Comparison of ENCODE assay signal across 2 cellular contexts in the genomic region with DNA sequence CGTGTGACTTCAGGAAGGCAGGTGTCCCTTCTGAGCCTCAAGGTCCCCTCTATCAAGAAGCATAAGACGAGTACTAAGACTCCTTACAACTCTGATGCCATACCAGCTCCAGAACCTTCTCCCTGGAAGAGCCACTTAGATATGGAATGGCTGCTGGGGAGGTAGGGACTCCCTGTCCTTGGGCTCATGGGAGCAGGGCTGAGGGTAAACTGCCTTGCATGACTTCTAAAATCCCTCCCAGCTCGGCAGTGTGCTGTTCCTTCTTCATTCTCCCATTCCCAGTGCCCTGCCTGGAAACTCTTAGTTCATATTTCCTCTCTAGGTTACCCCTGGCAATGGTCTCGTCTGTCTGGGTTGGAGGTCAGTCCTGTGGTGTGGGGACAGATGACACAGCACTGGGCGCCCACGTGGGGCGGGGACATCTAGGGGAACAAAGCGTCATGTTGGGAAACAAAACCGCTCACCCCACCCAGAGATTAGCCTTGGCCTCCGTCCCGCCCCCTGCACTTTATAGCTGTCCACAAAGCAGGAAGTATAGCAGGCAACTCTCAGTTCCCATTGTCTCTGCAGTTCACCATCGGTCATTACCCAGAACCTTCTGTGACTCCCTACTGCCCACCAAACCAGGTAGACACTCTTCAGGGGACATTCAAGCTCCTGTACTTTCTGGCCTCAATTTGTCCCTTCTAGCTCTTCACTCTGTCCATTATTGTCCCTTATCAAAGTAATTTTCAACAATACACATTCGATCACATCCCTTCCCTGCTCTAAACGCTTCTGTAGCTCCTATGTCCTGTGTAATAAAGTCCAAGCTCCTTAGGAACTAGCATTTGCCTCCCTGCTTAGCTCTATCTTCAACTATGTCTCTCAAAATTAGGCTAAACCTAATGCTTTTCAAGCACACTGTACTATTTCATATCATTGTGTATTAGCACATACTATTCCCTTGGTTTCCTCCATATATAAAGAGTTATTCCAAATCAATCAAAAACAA.
A peak's percentile ranks its signal among the peaks of the same experiment; 100 is the strongest.
TF ChIP-seq lines count a peak whose summit lies in the region.

No MANE protein-coding gene starts in this region.

TF ChIP-seq in GM12878, 131 proteins besides CTCF, POLR2A, EP300 and RAD21 (continued from another document and continues in another):
- peak; percentile 61; the same call in 1 of the 3 replicates for TF ChIP-seq POU2F2 (IDR thresholded peaks at IDR 0.05; ENCODE audit: borderline replicate concordance, low read depth, low read length)
- TF ChIP-seq MTA3 (IDR thresholded peaks at IDR 0.05; ENCODE audit: borderline replicate concordance, low read length), result peak; percentile 51; the same call in 1 of the 2 replicates
- peak; percentile 77 for TF ChIP-seq RUNX3 (IDR thresholded peaks at IDR 0.05; ENCODE audit: low read length)
- TF ChIP-seq, protein P1, sequence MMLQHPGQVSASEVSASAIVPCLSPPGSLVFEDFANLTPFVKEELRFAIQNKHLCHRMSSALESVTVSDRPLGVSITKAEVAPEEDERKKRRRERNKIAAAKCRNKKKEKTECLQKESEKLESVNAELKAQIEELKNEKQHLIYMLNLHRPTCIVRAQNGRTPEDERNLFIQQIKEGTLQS (IDR thresholded peaks at IDR 0.05; ENCODE audit: borderline replicate concordance, extremely low read depth, low read depth, low read length), result no peak
- TF ChIP-seq NR2C1 (IDR thresholded peaks at IDR 0.05), result peak; percentile 78
- TF ChIP-seq, protein P2, sequence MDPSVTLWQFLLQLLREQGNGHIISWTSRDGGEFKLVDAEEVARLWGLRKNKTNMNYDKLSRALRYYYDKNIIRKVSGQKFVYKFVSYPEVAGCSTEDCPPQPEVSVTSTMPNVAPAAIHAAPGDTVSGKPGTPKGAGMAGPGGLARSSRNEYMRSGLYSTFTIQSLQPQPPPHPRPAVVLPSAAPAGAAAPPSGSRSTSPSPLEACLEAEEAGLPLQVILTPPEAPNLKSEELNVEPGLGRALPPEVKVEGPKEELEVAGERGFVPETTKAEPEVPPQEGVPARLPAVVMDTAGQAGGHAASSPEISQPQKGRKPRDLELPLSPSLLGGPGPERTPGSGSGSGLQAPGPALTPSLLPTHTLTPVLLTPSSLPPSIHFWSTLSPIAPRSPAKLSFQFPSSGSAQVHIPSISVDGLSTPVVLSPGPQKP (IDR thresholded peaks at IDR 0.05; ENCODE audit: low read depth, low read length), result no peak
- peak; percentile 29; the same call in 1 of the 2 replicates for TF ChIP-seq NFIC (IDR thresholded peaks at IDR 0.05; ENCODE audit: low read depth, low read length)
- peak; percentile 75 to 83 for TF ChIP-seq IKZF2 (IDR thresholded peaks at IDR 0.05)
- no peak for TF ChIP-seq RB1 (IDR thresholded peaks at IDR 0.05; ENCODE audit: borderline replicate concordance)
- peak; percentile 59; the same call in 1 of the 2 replicates for TF ChIP-seq DPF2 (IDR thresholded peaks at IDR 0.05)
- TF ChIP-seq CREM (IDR thresholded peaks at IDR 0.05; ENCODE audit: low read depth), result peak; percentile 50; the same call in 1 of the 2 replicates
- TF ChIP-seq SMARCA5 (IDR thresholded peaks at IDR 0.05), result peak; percentile 25; the same call in 1 of the 2 replicates
- TF ChIP-seq, protein P3, sequence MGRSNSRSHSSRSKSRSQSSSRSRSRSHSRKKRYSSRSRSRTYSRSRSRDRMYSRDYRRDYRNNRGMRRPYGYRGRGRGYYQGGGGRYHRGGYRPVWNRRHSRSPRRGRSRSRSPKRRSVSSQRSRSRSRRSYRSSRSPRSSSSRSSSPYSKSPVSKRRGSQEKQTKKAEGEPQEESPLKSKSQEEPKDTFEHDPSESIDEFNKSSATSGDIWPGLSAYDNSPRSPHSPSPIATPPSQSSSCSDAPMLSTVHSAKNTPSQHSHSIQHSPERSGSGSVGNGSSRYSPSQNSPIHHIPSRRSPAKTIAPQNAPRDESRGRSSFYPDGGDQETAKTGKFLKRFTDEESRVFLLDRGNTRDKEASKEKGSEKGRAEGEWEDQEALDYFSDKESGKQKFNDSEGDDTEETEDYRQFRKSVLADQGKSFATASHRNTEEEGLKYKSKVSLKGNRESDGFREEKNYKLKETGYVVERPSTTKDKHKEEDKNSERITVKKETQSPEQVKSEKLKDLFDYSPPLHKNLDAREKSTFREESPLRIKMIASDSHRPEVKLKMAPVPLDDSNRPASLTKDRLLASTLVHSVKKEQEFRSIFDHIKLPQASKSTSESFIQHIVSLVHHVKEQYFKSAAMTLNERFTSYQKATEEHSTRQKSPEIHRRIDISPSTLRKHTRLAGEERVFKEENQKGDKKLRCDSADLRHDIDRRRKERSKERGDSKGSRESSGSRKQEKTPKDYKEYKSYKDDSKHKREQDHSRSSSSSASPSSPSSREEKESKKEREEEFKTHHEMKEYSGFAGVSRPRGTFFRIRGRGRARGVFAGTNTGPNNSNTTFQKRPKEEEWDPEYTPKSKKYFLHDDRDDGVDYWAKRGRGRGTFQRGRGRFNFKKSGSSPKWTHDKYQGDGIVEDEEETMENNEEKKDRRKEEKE (IDR thresholded peaks at IDR 0.05), result peak; percentile 68; the same call in 1 of the 2 replicates
- peak; percentile 70; the same call in 1 of the 2 replicates for TF ChIP-seq RAD51 (IDR thresholded peaks at IDR 0.05)
- TF ChIP-seq PAX5 (IDR thresholded peaks at IDR 0.05; ENCODE audit: borderline replicate concordance, low read depth, low read length), result 0 out of 2 replicates have a peak, but pooled peaks have one; percentile 40
- TF ChIP-seq MTA2 (IDR thresholded peaks at IDR 0.05; ENCODE audit: low read depth), result peak; percentile 30; the same call in 1 of the 2 replicates
- TF ChIP-seq HDGF (IDR thresholded peaks at IDR 0.05), result no peak
- TF ChIP-seq BACH1 (IDR thresholded peaks at IDR 0.05; ENCODE audit: borderline replicate concordance), result peak; percentile 32; the same call in 1 of the 2 replicates
- TF ChIP-seq, protein P4, sequence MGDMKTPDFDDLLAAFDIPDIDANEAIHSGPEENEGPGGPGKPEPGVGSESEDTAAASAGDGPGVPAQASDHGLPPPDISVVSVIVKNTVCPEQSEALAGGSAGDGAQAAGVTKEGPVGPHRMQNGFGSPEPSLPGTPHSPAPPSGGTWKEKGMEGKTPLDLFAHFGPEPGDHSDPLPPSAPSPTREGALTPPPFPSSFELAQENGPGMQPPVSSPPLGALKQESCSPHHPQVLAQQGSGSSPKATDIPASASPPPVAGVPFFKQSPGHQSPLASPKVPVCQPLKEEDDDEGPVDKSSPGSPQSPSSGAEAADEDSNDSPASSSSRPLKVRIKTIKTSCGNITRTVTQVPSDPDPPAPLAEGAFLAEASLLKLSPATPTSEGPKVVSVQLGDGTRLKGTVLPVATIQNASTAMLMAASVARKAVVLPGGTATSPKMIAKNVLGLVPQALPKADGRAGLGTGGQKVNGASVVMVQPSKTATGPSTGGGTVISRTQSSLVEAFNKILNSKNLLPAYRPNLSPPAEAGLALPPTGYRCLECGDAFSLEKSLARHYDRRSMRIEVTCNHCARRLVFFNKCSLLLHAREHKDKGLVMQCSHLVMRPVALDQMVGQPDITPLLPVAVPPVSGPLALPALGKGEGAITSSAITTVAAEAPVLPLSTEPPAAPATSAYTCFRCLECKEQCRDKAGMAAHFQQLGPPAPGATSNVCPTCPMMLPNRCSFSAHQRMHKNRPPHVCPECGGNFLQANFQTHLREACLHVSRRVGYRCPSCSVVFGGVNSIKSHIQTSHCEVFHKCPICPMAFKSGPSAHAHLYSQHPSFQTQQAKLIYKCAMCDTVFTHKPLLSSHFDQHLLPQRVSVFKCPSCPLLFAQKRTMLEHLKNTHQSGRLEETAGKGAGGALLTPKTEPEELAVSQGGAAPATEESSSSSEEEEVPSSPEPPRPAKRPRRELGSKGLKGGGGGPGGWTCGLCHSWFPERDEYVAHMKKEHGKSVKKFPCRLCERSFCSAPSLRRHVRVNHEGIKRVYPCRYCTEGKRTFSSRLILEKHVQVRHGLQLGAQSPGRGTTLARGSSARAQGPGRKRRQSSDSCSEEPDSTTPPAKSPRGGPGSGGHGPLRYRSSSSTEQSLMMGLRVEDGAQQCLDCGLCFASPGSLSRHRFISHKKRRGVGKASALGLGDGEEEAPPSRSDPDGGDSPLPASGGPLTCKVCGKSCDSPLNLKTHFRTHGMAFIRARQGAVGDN (IDR thresholded peaks at IDR 0.05), result peak; percentile 54; the same call in 1 of the 2 replicates
- TF ChIP-seq RCOR1 (conservative IDR thresholded peaks at IDR 0.05; ENCODE audit: low read depth, low read length), result no peak

TF ChIP-seq in WTC11, 78 proteins besides CTCF, POLR2A, EP300 and RAD21 (continued from another document):
- TF ChIP-seq, protein P5, sequence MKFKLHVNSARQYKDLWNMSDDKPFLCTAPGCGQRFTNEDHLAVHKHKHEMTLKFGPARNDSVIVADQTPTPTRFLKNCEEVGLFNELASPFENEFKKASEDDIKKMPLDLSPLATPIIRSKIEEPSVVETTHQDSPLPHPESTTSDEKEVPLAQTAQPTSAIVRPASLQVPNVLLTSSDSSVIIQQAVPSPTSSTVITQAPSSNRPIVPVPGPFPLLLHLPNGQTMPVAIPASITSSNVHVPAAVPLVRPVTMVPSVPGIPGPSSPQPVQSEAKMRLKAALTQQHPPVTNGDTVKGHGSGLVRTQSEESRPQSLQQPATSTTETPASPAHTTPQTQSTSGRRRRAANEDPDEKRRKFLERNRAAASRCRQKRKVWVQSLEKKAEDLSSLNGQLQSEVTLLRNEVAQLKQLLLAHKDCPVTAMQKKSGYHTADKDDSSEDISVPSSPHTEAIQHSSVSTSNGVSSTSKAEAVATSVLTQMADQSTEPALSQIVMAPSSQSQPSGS (CRISPR knock-in tag; IDR thresholded peaks at IDR 0.05; ENCODE audit: borderline replicate concordance, low read depth), result no peak
- no peak for TF ChIP-seq FOXK1 (CRISPR knock-in tag; IDR thresholded peaks at IDR 0.05)
- TF ChIP-seq TEAD4 (CRISPR knock-in tag; IDR thresholded peaks at IDR 0.05), result no peak
- TF ChIP-seq JUN (CRISPR knock-in tag; IDR thresholded peaks at IDR 0.05), result no peak
- no peak for TF ChIP-seq ZNF671 (CRISPR knock-in tag; IDR thresholded peaks at IDR 0.05)
- TF ChIP-seq, protein P6, sequence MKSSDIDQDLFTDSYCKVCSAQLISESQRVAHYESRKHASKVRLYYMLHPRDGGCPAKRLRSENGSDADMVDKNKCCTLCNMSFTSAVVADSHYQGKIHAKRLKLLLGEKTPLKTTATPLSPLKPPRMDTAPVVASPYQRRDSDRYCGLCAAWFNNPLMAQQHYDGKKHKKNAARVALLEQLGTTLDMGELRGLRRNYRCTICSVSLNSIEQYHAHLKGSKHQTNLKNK (CRISPR knock-in tag; IDR thresholded peaks at IDR 0.05), result no peak
- TF ChIP-seq, protein P7, sequence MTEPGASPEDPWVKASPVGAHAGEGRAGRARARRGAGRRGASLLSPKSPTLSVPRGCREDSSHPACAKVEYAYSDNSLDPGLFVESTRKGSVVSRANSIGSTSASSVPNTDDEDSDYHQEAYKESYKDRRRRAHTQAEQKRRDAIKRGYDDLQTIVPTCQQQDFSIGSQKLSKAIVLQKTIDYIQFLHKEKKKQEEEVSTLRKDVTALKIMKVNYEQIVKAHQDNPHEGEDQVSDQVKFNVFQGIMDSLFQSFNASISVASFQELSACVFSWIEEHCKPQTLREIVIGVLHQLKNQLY (CRISPR knock-in tag; IDR thresholded peaks at IDR 0.05), result no peak
- TF ChIP-seq, protein P8, sequence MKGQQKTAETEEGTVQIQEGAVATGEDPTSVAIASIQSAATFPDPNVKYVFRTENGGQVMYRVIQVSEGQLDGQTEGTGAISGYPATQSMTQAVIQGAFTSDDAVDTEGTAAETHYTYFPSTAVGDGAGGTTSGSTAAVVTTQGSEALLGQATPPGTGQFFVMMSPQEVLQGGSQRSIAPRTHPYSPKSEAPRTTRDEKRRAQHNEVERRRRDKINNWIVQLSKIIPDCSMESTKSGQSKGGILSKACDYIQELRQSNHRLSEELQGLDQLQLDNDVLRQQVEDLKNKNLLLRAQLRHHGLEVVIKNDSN (CRISPR knock-in tag; IDR thresholded peaks at IDR 0.05), result no peak
- TF ChIP-seq PRRX2 (CRISPR knock-in tag; IDR thresholded peaks at IDR 0.05), result no peak
- TF ChIP-seq ZNF138 (CRISPR knock-in tag; conservative IDR thresholded peaks at IDR 0.05), result no peak
- TF ChIP-seq SMAD4 (CRISPR knock-in tag; IDR thresholded peaks at IDR 0.05), result no peak
- TF ChIP-seq, protein P9, sequence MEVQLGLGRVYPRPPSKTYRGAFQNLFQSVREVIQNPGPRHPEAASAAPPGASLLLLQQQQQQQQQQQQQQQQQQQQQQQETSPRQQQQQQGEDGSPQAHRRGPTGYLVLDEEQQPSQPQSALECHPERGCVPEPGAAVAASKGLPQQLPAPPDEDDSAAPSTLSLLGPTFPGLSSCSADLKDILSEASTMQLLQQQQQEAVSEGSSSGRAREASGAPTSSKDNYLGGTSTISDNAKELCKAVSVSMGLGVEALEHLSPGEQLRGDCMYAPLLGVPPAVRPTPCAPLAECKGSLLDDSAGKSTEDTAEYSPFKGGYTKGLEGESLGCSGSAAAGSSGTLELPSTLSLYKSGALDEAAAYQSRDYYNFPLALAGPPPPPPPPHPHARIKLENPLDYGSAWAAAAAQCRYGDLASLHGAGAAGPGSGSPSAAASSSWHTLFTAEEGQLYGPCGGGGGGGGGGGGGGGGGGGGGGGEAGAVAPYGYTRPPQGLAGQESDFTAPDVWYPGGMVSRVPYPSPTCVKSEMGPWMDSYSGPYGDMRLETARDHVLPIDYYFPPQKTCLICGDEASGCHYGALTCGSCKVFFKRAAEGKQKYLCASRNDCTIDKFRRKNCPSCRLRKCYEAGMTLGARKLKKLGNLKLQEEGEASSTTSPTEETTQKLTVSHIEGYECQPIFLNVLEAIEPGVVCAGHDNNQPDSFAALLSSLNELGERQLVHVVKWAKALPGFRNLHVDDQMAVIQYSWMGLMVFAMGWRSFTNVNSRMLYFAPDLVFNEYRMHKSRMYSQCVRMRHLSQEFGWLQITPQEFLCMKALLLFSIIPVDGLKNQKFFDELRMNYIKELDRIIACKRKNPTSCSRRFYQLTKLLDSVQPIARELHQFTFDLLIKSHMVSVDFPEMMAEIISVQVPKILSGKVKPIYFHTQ (CRISPR knock-in tag; IDR thresholded peaks at IDR 0.05), result no peak
- no peak for TF ChIP-seq FOXP1 (CRISPR knock-in tag; IDR thresholded peaks at IDR 0.05; ENCODE audit: borderline replicate concordance)
